In the genomic region with DNA sequence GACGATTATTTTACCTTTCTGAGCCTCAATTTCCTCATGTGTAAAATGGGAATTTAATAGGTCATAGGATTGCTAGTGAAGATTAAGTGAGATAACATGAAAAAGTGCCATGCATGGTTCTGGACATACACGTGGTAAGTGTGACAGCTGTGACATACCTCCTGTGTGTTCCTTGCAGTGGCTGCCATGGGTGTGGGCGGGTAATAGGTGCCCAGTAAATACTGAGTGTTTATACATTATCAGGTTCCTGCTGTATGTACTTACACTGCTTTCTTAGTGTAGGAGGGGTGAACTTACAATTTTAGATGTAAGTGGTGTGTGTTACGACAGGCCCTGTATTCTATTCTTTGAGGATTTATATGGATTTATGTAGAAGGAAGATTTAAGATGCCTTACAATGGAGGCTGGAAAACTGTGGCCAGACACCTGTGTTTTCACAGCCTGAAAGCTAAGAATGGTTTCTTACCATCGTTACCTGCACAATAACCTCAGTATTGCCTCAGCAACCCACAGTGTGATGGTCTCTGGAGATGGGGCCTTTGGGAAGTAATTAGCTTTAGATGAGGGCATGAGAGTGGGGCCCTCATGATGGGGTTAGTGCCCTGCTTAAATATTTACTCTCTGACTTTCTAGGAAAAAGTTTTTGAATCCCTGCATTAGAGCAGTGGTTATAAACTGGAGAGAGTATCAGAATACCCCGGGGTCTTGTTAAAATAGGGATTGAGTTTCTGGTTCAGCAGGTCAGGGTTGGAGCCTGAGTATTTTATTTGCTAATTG, we compare ENCODE assay signal across 1 cellular context.
TF ChIP-seq lines count a peak whose summit lies in the region.

No MANE protein-coding gene starts in this region.

TF ChIP-seq in HCT116, 20 proteins besides CTCF, POLR2A, EP300 and RAD21 (continued from another document):
- TF ChIP-seq JUND (IDR thresholded peaks at IDR 0.05) (no peak), EZH2 (IDR thresholded peaks at IDR 0.05) (no peak), SP1 (IDR thresholded peaks at IDR 0.05; ENCODE audit: low read depth) (no peak), ELF1 (IDR thresholded peaks at IDR 0.05; ENCODE audit: borderline replicate concordance, low read depth) (no peak)
TF ChIP-seq in HCT116: peak in this region for 0.
